ENCODE assay signal across 23 cellular contexts in genomic region chr16:26787924-26788323, GRCh38.
DNase-seq lines count a peak whose midpoint lies in the region; ATAC-seq and TF ChIP-seq lines count a peak whose summit lies in the region.
"Had no signal": no experiment of that assay in that cellular context is flagged by ENCODE, and none has a peak within 500 bp of the region (broad histone marks: within the 10 kb centered on the region; RNA-seq: fewer than 3 reads in every experiment).

No MANE protein-coding gene starts in this region.

- DNase-seq in NCI-H82 (lab: John Stamatoyannopoulos, UW), result peak; percentile 21
- DNase-seq in NCI-H82 treated with DMSO at 0.1 percent for 48 hours (lab: John Stamatoyannopoulos, UW; ENCODE audit: unreplicated experiment), result no peak
- peak; percentile 1 for DNase-seq in OCI-M1 (lab: John Stamatoyannopoulos, UW)
- DNase-seq in islet precursor cell, result peak; percentile 12
- no peak for DNase-seq in HPDE6-E6E7 (ENCODE audit: extremely low spot score)
- DNase-seq in UCSD-AML1 (lab: John Stamatoyannopoulos, UW; ENCODE audit: unreplicated experiment), result no peak
- DNase-seq: activated B cell treated with CpG ODN at 0.5 μM for 24 hours; activated naive CD4-positive, alpha-beta T cell treated with Interleukin-2 at 50 U/mL for 16 hours; body of pancreas; CD8-positive, alpha-beta T cell; DMS79 treated with DMSO at 0.1 percent for 48 hours; gastrocnemius medialis; MV-4-11; NCI-H524 treated with DMSO at 0.1 percent for 48 hours; stimulated activated CD4-positive, alpha-beta T cell treated with anti-CD3 and anti-CD28 coated beads, Interleukin-2, amount 100 ng/mL, for 24 hours; trophoblast cell had no signal

- no peak for TF ChIP-seq RAD21 in Ishikawa (IDR thresholded peaks at IDR 0.05; ENCODE audit: low read depth)

- ATAC-seq in stimulated activated memory B cell treated with anti-CD40 and anti-IgM and Interleukin-4, amounts not matched to agents 10 μg/mL and 1 μg/mL and 100 μg/mL, for 72 hours, result no peak
- ATAC-seq: body of pancreas; CD8-positive, alpha-beta T cell; gastrocnemius medialis; left lobe of liver had no signal

- H3K9me3 Mint-ChIP-seq in stimulated activated memory B cell treated with anti-CD40 and anti-IgM and Interleukin-4, amounts not matched to agents 10 μg/mL and 1 μg/mL and 100 μg/mL, for 72 hours, result no peaks in the 10 kb centered on the region
- H3K9me3 Mint-ChIP-seq: activated B cell treated with CpG ODN at 0.5 μM for 24 hours; CD8-positive, alpha-beta T cell; neural progenitor cell; T-helper 2 cell treated with Interferon-gamma antibody and Interleukin-4, amounts not matched to agents 5 μg/mL and 100 μg/mL, for 36 hours had no signal

- H3K4me1 Mint-ChIP-seq in stimulated activated memory B cell treated with anti-CD40 and anti-IgM and Interleukin-4, amounts not matched to agents 10 μg/mL and 1 μg/mL and 100 μg/mL, for 72 hours, result no peaks in the 10 kb centered on the region
- H3K4me1 Mint-ChIP-seq: activated B cell treated with CpG ODN at 0.5 μM for 24 hours, B cell, memory B cell had no signal

- TF ChIP-seq EP300 in Ishikawa (IDR thresholded peaks at IDR 0.05; ENCODE audit: borderline replicate concordance), result no peak

- H3K4me3 Mint-ChIP-seq in stimulated activated memory B cell treated with anti-CD40 and anti-IgM and Interleukin-4, amounts not matched to agents 10 μg/mL and 1 μg/mL and 100 μg/mL, for 72 hours, result no peak overlapping the region
- H3K4me3 Mint-ChIP-seq: activated B cell treated with CpG ODN at 0.5 μM for 24 hours; B cell; CD8-positive, alpha-beta T cell; memory B cell; neural progenitor cell; T-helper 2 cell treated with Interferon-gamma antibody and Interleukin-4, amounts not matched to agents 5 μg/mL and 100 μg/mL, for 36 hours had no signal

- no peaks in the 10 kb centered on the region for H3K27me3 Mint-ChIP-seq in stimulated activated memory B cell treated with anti-CD40 and anti-IgM and Interleukin-4, amounts not matched to agents 10 μg/mL and 1 μg/mL and 100 μg/mL, for 72 hours
- H3K27me3 Mint-ChIP-seq: activated B cell treated with CpG ODN at 0.5 μM for 24 hours had no signal

- H3K36me3 Mint-ChIP-seq in stimulated activated memory B cell treated with anti-CD40 and anti-IgM and Interleukin-4, amounts not matched to agents 10 μg/mL and 1 μg/mL and 100 μg/mL, for 72 hours, result no peaks in the 10 kb centered on the region
- H3K36me3 Mint-ChIP-seq: CD8-positive, alpha-beta T cell; memory B cell; neural progenitor cell had no signal

- H3K27ac Mint-ChIP-seq in stimulated activated memory B cell treated with anti-CD40 and anti-IgM and Interleukin-4, amounts not matched to agents 10 μg/mL and 1 μg/mL and 100 μg/mL, for 72 hours, result no peak overlapping the region
- H3K27ac Mint-ChIP-seq: activated B cell treated with CpG ODN at 0.5 μM for 24 hours; B cell; CD8-positive, alpha-beta T cell; memory B cell; neural progenitor cell; T-helper 2 cell treated with Interferon-gamma antibody and Interleukin-4, amounts not matched to agents 5 μg/mL and 100 μg/mL, for 36 hours had no signal

TF ChIP-seq in Ishikawa, 13 proteins besides CTCF, POLR2A, EP300 and RAD21:
- TF ChIP-seq EGR1 (IDR thresholded peaks at IDR 0.05) (no peak), USF1 (IDR thresholded peaks at IDR 0.05) (peak; percentile 78), NFIC (IDR thresholded peaks at IDR 0.05) (no peak)

Comparison
In these comparisons a context has a peak if more than half of its experiments do, and no peak if none do; other contexts are left out.
1. DNase-seq: peak in NCI-H82 (single experiment), OCI-M1 (single experiment) and islet precursor cell (single experiment); none in NCI-H82 treated with DMSO at 0.1 percent for 48 hours (single experiment), HPDE6-E6E7 (single experiment) and UCSD-AML1 (single experiment).